Comparison of ENCODE assay signal across 28 cellular contexts in the genomic region with DNA sequence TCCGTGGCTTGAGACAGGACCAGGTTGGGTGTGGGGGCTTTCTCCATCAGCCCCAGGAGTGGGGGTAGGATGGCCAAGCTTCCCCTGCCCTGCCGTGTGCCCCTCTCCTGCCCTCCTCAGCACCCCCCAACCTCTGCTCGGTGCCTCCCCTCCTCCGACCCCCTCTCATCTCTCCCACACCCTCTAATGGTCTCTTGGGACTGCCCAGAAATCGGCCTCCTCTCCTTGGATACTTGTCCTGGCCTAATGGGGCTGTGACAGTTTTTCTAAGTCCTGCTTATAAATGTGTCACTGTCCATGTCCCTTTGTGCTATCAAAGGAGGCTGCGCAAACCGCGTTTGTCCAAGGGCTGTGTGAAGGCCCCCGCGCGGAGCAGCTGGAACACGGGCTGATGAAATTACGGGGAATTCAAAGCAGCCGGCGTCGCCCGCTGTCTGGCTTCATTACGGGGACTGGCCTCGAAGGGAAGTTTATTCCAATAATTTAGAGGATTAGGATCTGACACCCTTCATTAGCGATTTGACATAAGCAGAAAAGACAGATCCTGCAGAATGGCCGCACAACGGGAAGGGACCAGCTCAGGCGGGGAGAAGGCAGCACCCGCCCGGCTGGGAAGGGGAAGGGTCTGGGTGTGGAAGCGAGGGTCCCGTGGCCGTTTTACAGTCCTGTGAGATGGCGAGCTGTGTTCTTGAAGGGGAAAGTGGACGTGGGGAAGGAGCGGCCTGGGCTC. TPM values are rescaled to one million over a fixed set of nuclear protein-coding genes. Genes with fewer than 3 reads are reported as not detected.
A peak's percentile ranks its signal among the peaks of the same experiment; 100 is the strongest.
DNase-seq lines count a peak whose midpoint lies in the region; TF ChIP-seq lines count a peak whose summit lies in the region.
"Had no signal": no experiment of that assay in that cellular context is flagged by ENCODE, and none has a peak within 500 bp of the region (broad histone marks: within the 10 kb centered on the region; RNA-seq: fewer than 3 reads in every experiment).

No MANE protein-coding gene starts in this region.

- H4K20me1 ChIP-seq in osteoblast (ENCODE audit: insufficient read depth, low read length) = no peaks in the 10 kb centered on the region

- peaks cover 54% of the 10 kb centered on the region for H3K4me1 Mint-ChIP-seq in glutamatergic neuron (ENCODE audit: low read depth, unreplicated experiment)
- peaks cover 4% of the 10 kb centered on the region for H3K4me1 Mint-ChIP-seq in activated T-cell treated with anti-CD3 and anti-CD28 coated beads, Interleukin-2, amount 50 U/mL, for 24 hours (ENCODE audit: low read depth)

- no peak overlapping the region for H3K27ac ChIP-seq in osteoblast (ENCODE audit: low read depth, low read length)
- H3K27ac ChIP-seq: 22Rv1, Peyer's patch had no signal

- H3K27me3 ChIP-seq in osteoblast (ENCODE audit: insufficient read depth, low read length) = no peaks in the 10 kb centered on the region
- H3K27me3 ChIP-seq: Peyer's patch, testis had no signal

- H3K27me3 Mint-ChIP-seq in glutamatergic neuron (ENCODE audit: unreplicated experiment) = peaks cover 11% of the 10 kb centered on the region
- peaks cover 19% of the 10 kb centered on the region for H3K27me3 Mint-ChIP-seq in activated T-cell treated with anti-CD3 and anti-CD28 coated beads, Interleukin-2, amount 50 U/mL, for 24 hours

- no peak overlapping the region for H3K4me3 ChIP-seq in osteoblast (ENCODE audit: insufficient read depth, low read length)
- H3K4me3 ChIP-seq: Peyer's patch had no signal

- no peaks in the 10 kb centered on the region for H3K36me3 Mint-ChIP-seq in glutamatergic neuron (ENCODE audit: unreplicated experiment)
- H3K36me3 Mint-ChIP-seq in activated T-cell treated with anti-CD3 and anti-CD28 coated beads, Interleukin-2, amount 50 U/mL, for 24 hours (ENCODE audit: low read depth) = no peaks in the 10 kb centered on the region
- H3K36me3 Mint-ChIP-seq: CD14-positive monocyte had no signal

- peak overlapping the region; percentile 93 for H3K27ac Mint-ChIP-seq in glutamatergic neuron (ENCODE audit: unreplicated experiment)
- no peak overlapping the region for H3K27ac Mint-ChIP-seq in activated T-cell treated with anti-CD3 and anti-CD28 coated beads, Interleukin-2, amount 50 U/mL, for 24 hours
- H3K27ac Mint-ChIP-seq: CD14-positive monocyte; progenitor cell of endocrine pancreas; T-helper 1 cell treated with Interleukin-12 subunit alpha and Interleukin-12 subunit beta and Interleukin-4 antibody, amounts not matched to agents 30 μg/mL and 1 μg/mL, for 36 hours had no signal

- no peaks in the 10 kb centered on the region for H3K36me3 ChIP-seq in osteoblast (ENCODE audit: insufficient read depth, low read length)
- H3K36me3 ChIP-seq: Peyer's patch had no signal

- H3K4me1 ChIP-seq in osteoblast (ENCODE audit: insufficient read depth, low read length) = peaks cover 5% of the 10 kb centered on the region

- peak overlapping the region; percentile 72 for H3K4me3 Mint-ChIP-seq in glutamatergic neuron (ENCODE audit: unreplicated experiment)
- H3K4me3 Mint-ChIP-seq in activated T-cell treated with anti-CD3 and anti-CD28 coated beads, Interleukin-2, amount 50 U/mL, for 24 hours = no peak overlapping the region
- H3K4me3 Mint-ChIP-seq: CD14-positive monocyte; T-helper 1 cell treated with Interleukin-12 subunit alpha and Interleukin-12 subunit beta and Interleukin-4 antibody, amounts not matched to agents 30 μg/mL and 1 μg/mL, for 36 hours had no signal

- no peaks in the 10 kb centered on the region for H3K79me2 ChIP-seq in osteoblast (ENCODE audit: insufficient read depth, low read length)

- H3K4me2 ChIP-seq in osteoblast (ENCODE audit: insufficient read depth, low read length) = no peak overlapping the region

- H3K9me3 ChIP-seq in osteoblast (ENCODE audit: low read depth, low read length) = no peaks in the 10 kb centered on the region
- H3K9me3 ChIP-seq: Peyer's patch, testis had no signal

- no peak overlapping the region for H2AFZ ChIP-seq in osteoblast (ENCODE audit: low read length)

- TF ChIP-seq CTCF in glutamatergic neuron (IDR thresholded peaks at IDR 0.05; ENCODE audit: partially characterized antibody, unreplicated experiment) (no peak), osteoblast (IDR thresholded peaks at IDR 0.05; ENCODE audit: extremely low read depth, low read depth, low read length) (no peak)

- peak; percentile 31 for DNase-seq in NCI-H1694 treated with DMSO at 0.1 percent for 48 hours (lab: John Stamatoyannopoulos, UW)
- no peak for DNase-seq in NCI-H1694 (lab: John Stamatoyannopoulos, UW)
- DNase-seq in NCI-H82 treated with DMSO at 0.1 percent for 48 hours (lab: John Stamatoyannopoulos, UW; ENCODE audit: unreplicated experiment) = peak; percentile 87
- DNase-seq in glutamatergic neuron = no peak
- DNase-seq in osteoblast (ENCODE audit: insufficient read length, low spot score, missing footprints) = peak; percentile 69
- DNase-seq in SKM-1 (lab: John Stamatoyannopoulos, UW; ENCODE audit: unreplicated experiment) = no peak
- no peak for DNase-seq in SHP77 (lab: John Stamatoyannopoulos, UW)
- no peak for DNase-seq in activated T-cell treated with anti-CD3 and anti-CD28 coated beads, Interleukin-2, amount 50 U/mL, for 24 hours
- DNase-seq: activated CD4-positive, alpha-beta T cell treated with anti-CD3 and anti-CD28 coated beads for 48 hours; activated naive CD4-positive, alpha-beta T cell treated with Interleukin-2 at 50 U/mL for 16 hours; activated T-cell treated with anti-CD3 and anti-CD28 coated beads, Interleukin-2, amount 50 U/mL, for 1 hour; Calu3; effector memory CD4-positive, alpha-beta T cell; erythroblast; kidney glomerular epithelial cell; NCI-H1417; NCI-H2107; NCI-H510A treated with DMSO at 0.1 percent for 48 hours; Peyer's patch; stimulated activated naive CD8-positive, alpha-beta T cell treated with anti-CD3 and anti-CD28 coated beads, Interleukin-15, Interleukin-2, amounts not matched to agents 100 U/mL and 50 U/mL, for 24 hours; testis had no signal

- peaks cover 7% of the 10 kb centered on the region for H3K9me3 Mint-ChIP-seq in glutamatergic neuron (ENCODE audit: unreplicated experiment)
- H3K9me3 Mint-ChIP-seq in activated T-cell treated with anti-CD3 and anti-CD28 coated beads, Interleukin-2, amount 50 U/mL, for 24 hours = no peaks in the 10 kb centered on the region
- H3K9me3 Mint-ChIP-seq: CD14-positive monocyte; T-helper 1 cell treated with Interleukin-12 subunit alpha and Interleukin-12 subunit beta and Interleukin-4 antibody, amounts not matched to agents 30 μg/mL and 1 μg/mL, for 36 hours had no signal

RNA-seq across cellular contexts. Expression of a gene that starts 1.8 kb away (rescaled TPM):
- total RNA-seq in glutamatergic neuron (ENCODE audit: unreplicated experiment) = 3.5 TPM
- total RNA-seq in osteoblast = under 0.01 TPM in 1 of 2 replicates, not detected in the other
- total RNA-seq: activated CD8-positive, alpha-beta memory T cell treated with anti-CD3 and anti-CD28 coated beads for 36 hours; Calu3; Daoy; lung microvascular endothelial cell; Peyer's patch; progenitor cell of endocrine pancreas had no signal

RNA-seq across cellular contexts. Expression of a gene that starts 32.6 kb away (rescaled TPM):
- total RNA-seq in glutamatergic neuron (ENCODE audit: unreplicated experiment) (78.7 TPM), osteoblast (18.8 and 21.5 TPM in 2 replicates)

Comparison
In these comparisons a context has a peak if more than half of its experiments do, and no peak if none do; other contexts are left out.
1. DNase-seq: peak in NCI-H1694 treated with DMSO at 0.1 percent for 48 hours (single experiment), NCI-H82 treated with DMSO at 0.1 percent for 48 hours (single experiment) and osteoblast (single experiment); none in NCI-H1694 (single experiment), glutamatergic neuron (single experiment), SKM-1 (single experiment), SHP77 (0 of 2) and activated T-cell treated with anti-CD3 and anti-CD28 coated beads, Interleukin-2, amount 50 U/mL, for 24 hours (single experiment).